ENCODE assay signal across 8 cellular contexts in the genomic region with DNA sequence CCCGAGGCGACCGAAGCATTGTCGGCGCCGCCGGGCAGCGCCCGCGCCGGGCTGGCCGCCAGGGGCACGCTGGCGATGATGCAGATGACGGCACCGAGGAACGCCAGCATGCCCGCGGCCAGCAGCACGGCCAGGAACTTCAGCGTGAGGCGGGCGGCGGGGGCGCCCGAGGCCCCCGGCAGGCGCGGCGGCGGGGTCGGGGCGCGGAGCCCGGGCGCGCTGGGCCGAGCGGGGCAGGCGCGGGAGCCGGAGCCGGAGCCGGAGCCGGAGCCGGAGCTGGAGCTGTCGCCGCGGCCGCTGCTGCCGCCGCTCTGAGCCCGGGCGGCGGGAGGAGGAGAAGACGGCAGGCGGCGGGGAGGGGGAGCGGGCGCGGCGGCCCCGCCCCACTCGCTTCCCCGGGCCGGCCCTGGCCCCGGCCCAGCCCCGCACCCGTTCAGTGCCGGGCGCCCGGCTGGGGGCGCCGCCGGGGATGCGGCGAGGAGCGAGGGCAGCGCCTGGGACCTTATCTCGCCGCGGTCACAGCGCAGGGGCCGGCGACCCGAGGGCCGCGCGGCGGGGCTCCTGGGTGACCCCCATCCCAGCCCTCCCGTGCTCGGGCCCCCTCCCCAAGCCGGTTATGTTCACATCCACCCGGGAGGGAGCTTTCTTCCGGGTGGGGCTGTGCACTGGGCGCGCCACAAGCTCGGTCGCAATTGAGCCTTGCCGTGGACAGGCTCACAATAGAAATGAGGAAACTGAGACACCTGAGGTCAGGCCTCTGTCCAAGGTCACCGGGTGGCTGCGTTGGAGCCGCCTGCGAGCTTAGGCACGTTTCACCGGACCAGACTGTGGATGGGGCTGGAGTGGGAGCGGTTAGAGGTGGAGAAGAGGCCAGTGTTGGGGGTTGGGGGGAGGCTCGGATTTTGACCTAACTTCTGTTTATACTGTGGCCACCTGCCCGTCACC. TPM values are rescaled to one million over a fixed set of nuclear protein-coding genes. Genes with fewer than 3 reads are reported as not detected.
DNase-seq lines count a peak whose midpoint lies in the region; ATAC-seq, FAIRE-seq and TF ChIP-seq lines count a peak whose summit lies in the region.

A gene (minus strand): TSS at position 313 of the 945 bp plus-strand sequence.

- peaks cover 14% of the 10 kb centered on the region for H3K27me3 Mint-ChIP-seq in CD8-positive, alpha-beta T cell (ENCODE audit: low read depth)

- peak in 6 of 7 experiments; percentile 14 to 70 (median 30) for DNase-seq in CD8-positive, alpha-beta T cell
- DNase-seq in LNCaP clone FGC (ENCODE audit: low read depth) (no peak), kidney tubule cell (ENCODE audit: low spot score) (peak; percentile 67), kidney (no peak)
- peak; percentile 33 to 58 for DNase-seq in stimulated activated CD4-positive, alpha-beta T cell treated with anti-CD3 and anti-CD28 coated beads, Interleukin-4, amount 100 ng/mL, for 4 hours

- no peaks in the 10 kb centered on the region for H3K36me3 ChIP-seq in CD8-positive, alpha-beta T cell (ENCODE audit: insufficient read depth, low read length)
- H3K36me3 ChIP-seq in kidney (ENCODE audit: control insufficient read depth in 1 of 2, insufficient read depth in 2 of 2, low read length in 2 of 2): no peaks in the 10 kb centered on the region

- no peaks in the 10 kb centered on the region for H3K27me3 ChIP-seq in CD8-positive, alpha-beta T cell (ENCODE audit: insufficient read depth, low read length)

- H3K9ac ChIP-seq in kidney (ENCODE audit: low read length in 2 of 2): no peak within 1 kb of the TSS

- no peak within 1 kb of the TSS for H3K27ac Mint-ChIP-seq in CD8-positive, alpha-beta T cell

- peak within 1 kb of the TSS; percentile 50 for H3K4me3 ChIP-seq in CD8-positive, alpha-beta T cell (ENCODE audit: low read depth, low read length)
- H3K4me3 ChIP-seq in LNCaP clone FGC (ENCODE audit: low read depth, low read length) (peak within 1 kb of the TSS; percentile 55), kidney (ENCODE audit: low read length in 2 of 2) (peak within 1 kb of the TSS in 1 of 2 donors; percentile 28)

- TF ChIP-seq CTCF in CD8-positive, alpha-beta T cell (IDR thresholded peaks at IDR 0.05): no peak
- TF ChIP-seq CTCF in LNCaP clone FGC (IDR thresholded peaks at IDR 0.05; ENCODE audit: control insufficient read depth, extremely low read depth, insufficient read depth) (no peak), VCaP (conservative IDR thresholded peaks at IDR 0.05) (0 out of 2 replicates have a peak, but pooled peaks have one; percentile 3), kidney (IDR thresholded peaks at IDR 0.05; ENCODE audit: borderline replicate concordance, extremely low read depth, insufficient read depth) (no peak)

- POLR2A ChIA-PET in CD8-positive, alpha-beta T cell (lab: Charles Lee): interaction anchor here (1.0 to 4.0 kb wide), 10 partner anchors 17 to 138 kb away, joined by 3 to 37 read pairs (median 6); a partner anchor contains a TSS

- H3K4me3 Mint-ChIP-seq in CD8-positive, alpha-beta T cell: peak within 1 kb of the TSS; percentile 82

- intact Hi-C loops in CD8-positive, alpha-beta T cell (cut with DNase I, micrococcal nuclease): loop anchor here (1.0 to 5.0 kb wide), 6 partner anchors 26 to 111 kb away; a partner anchor contains a TSS
- intact Hi-C loops in kidney (cut with DNase I): loop anchor here (10.0 kb wide), 1 partner anchor 79 kb away; no protein-coding TSS in a partner anchor

- H3K27ac ChIP-seq in CD8-positive, alpha-beta T cell (ENCODE audit: low read depth, low read length): no peak within 1 kb of the TSS
- peak within 1 kb of the TSS; percentile 67 for H3K27ac ChIP-seq in VCaP
- H3K27ac ChIP-seq in cingulate gyrus (ENCODE audit: low read depth, low read length): peak within 1 kb of the TSS; percentile 60
- H3K27ac ChIP-seq in kidney (ENCODE audit: low read depth in 2 of 2, low read length in 2 of 2): no peak within 1 kb of the TSS

- FAIRE-seq in kidney (lab: Jason Lieb, UNC): no peak

- ATAC-seq in CD8-positive, alpha-beta T cell: peak; percentile 56
- no peak for ATAC-seq in HG03565 (IDR thresholded peaks at IDR 0.05; ENCODE audit: unreplicated experiment)

- no peaks in the 10 kb centered on the region for H3K9me3 ChIP-seq in CD8-positive, alpha-beta T cell (ENCODE audit: low read length)
- H3K9me3 ChIP-seq in kidney (ENCODE audit: control insufficient read depth in 1 of 2, low read length in 2 of 2): no peaks in the 10 kb centered on the region

- H3K4me1 Mint-ChIP-seq in CD8-positive, alpha-beta T cell (ENCODE audit: low read depth): peaks cover 26% of the 10 kb centered on the region

- no peaks in the 10 kb centered on the region for H3K36me3 Mint-ChIP-seq in CD8-positive, alpha-beta T cell

- CTCF ChIA-PET in CD8-positive, alpha-beta T cell (lab: Charles Lee): interaction anchor here (0.8 to 2.8 kb wide), 11 partner anchors 10 to 112 kb away, joined by 3 to 23 read pairs (median 5); a partner anchor contains a TSS

- no peaks in the 10 kb centered on the region for H3K9me3 Mint-ChIP-seq in CD8-positive, alpha-beta T cell

- H3K4me1 ChIP-seq in CD8-positive, alpha-beta T cell (ENCODE audit: insufficient read depth, low read length): peaks cover 19% of the 10 kb centered on the region
- peaks cover 0 to 5% of the 10 kb centered on the region in 2 donors for H3K4me1 ChIP-seq in kidney (ENCODE audit: control insufficient read depth in 1 of 2, insufficient read depth in 1 of 2, low read depth in 1 of 2, low read length in 2 of 2)

RNA-seq across cellular contexts. Expression of the gene that starts here (rescaled TPM):
- 1 to 10 TPM; 3.1 to 3.7 TPM for total RNA-seq in CD8-positive, alpha-beta T cell
- 12.5 TPM for total RNA-seq in kidney
- 1.1 TPM for polyA plus RNA-seq in kidney (ENCODE audit: insufficient read depth, low read depth, low replicate concordance)

Comparison
In these comparisons a context has a peak if more than half of its experiments do, and no peak if none do; other contexts are left out.
1. DNase-seq: peak in CD8-positive, alpha-beta T cell (6 of 7), kidney tubule cell (single experiment) and stimulated activated CD4-positive, alpha-beta T cell treated with anti-CD3 and anti-CD28 coated beads, Interleukin-4, amount 100 ng/mL, for 4 hours (2 of 2); none in LNCaP clone FGC (single experiment) and kidney (single experiment).
2. H3K27ac ChIP-seq: peak in VCaP (single experiment) and cingulate gyrus (single experiment); none in CD8-positive, alpha-beta T cell (single experiment) and kidney (0 of 2).